2 cellular contexts compared by ENCODE assay signal in genomic region chr10:29081231-29081630, GRCh38.
TF ChIP-seq lines count a peak whose summit lies in the region.

No MANE protein-coding gene starts in this region.

TF ChIP-seq in IMR-90, 13 proteins besides CTCF, POLR2A, EP300 and RAD21:
- TF ChIP-seq CEBPB (IDR thresholded peaks at IDR 0.05; ENCODE audit: low read depth, low read length) (no peak), BHLHE40 (IDR thresholded peaks at IDR 0.05; ENCODE audit: low read depth, low read length) (no peak), RCOR1 (IDR thresholded peaks at IDR 0.05; ENCODE audit: insufficient replicate concordance, low read length) (no peak), RFX5 (IDR thresholded peaks at IDR 0.05; ENCODE audit: low read depth, low read length) (no peak), SMC3 (IDR thresholded peaks at IDR 0.05; ENCODE audit: low read depth, low read length) (no peak), MAFK (IDR thresholded peaks at IDR 0.05; ENCODE audit: low read depth, low read length) (no peak), NFE2L2 (IDR thresholded peaks at IDR 0.05; ENCODE audit: low read depth, low read length) (no peak), CHD1 (IDR thresholded peaks at IDR 0.05; ENCODE audit: low read depth, low read length) (no peak), FOS (IDR thresholded peaks at IDR 0.05; ENCODE audit: low read depth, low read length) (no peak), MAZ (IDR thresholded peaks at IDR 0.05; ENCODE audit: borderline replicate concordance, low read depth, low read length) (no peak), MXI1 (IDR thresholded peaks at IDR 0.05; ENCODE audit: borderline replicate concordance, low read depth, low read length) (no peak), ELK1 (IDR thresholded peaks at IDR 0.05; ENCODE audit: borderline replicate concordance, low read depth, low read length) (no peak)
- TF ChIP-seq, protein P1, sequence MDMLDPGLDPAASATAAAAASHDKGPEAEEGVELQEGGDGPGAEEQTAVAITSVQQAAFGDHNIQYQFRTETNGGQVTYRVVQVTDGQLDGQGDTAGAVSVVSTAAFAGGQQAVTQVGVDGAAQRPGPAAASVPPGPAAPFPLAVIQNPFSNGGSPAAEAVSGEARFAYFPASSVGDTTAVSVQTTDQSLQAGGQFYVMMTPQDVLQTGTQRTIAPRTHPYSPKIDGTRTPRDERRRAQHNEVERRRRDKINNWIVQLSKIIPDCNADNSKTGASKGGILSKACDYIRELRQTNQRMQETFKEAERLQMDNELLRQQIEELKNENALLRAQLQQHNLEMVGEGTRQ (IDR thresholded peaks at IDR 0.05; ENCODE audit: low read depth, low read length) = no peak

TF ChIP-seq in H1, 55 proteins besides CTCF, POLR2A, EP300 and RAD21:
- TF ChIP-seq SIRT6 (IDR thresholded peaks at IDR 0.05; ENCODE audit: low read length) (no peak), NANOG (IDR thresholded peaks at IDR 0.05; ENCODE audit: insufficient read depth, low read depth, low read length, poor library complexity, severe bottlenecking) (no peak), CBX5 (IDR thresholded peaks at IDR 0.05; ENCODE audit: low read depth, low read length) (no peak), TAF1 (IDR thresholded peaks at IDR 0.05; ENCODE audit: low read depth, low read length) (no peak), JUND (IDR thresholded peaks at IDR 0.05; ENCODE audit: low read length) (no peak), BRCA1 (IDR thresholded peaks at IDR 0.05; ENCODE audit: low read depth, low read length) (no peak), JUN (IDR thresholded peaks at IDR 0.05; ENCODE audit: low read depth, low read length) (no peak), PHF8 (conservative IDR thresholded peaks at IDR 0.05; ENCODE audit: low read depth, low read length) (no peak), MAFK (IDR thresholded peaks at IDR 0.05; ENCODE audit: low read depth, low read length) (no peak), KDM4A (IDR thresholded peaks at IDR 0.05; ENCODE audit: low read depth, low read length, severe bottlenecking) (no peak), TAF7 (optimal IDR thresholded peaks at IDR 0.05; ENCODE audit: borderline replicate concordance, low read depth, low read length) (no peak)
TF ChIP-seq in H1: peak in this region for 0.
